ENCODE assay signal across 17 cellular contexts in the genomic region with DNA sequence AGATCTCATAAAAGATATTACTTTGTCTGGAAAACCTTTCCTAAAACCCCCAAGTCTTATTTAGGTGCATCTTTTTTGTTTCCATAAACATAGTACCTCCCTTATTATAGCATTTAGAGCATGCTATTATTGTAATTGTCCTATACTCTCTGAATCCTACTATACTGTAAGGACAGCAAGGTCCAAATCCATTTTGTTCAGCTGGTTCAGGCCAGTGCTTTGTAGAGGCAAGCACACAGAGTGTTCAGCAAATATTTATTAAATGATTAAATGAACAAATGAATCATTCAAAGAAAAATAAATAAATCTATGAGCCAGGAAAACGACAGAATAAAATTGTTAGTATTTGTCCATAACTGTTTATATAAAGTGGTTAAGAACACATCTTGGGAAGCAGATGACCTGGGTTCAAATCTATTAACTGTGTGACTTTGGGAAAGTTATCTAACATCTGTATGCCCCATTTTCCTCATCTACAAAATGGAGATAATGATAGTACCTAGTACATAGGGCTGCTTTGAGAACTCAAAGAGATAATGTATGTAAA.
DNase-seq lines count a peak whose midpoint lies in the region; ATAC-seq, FAIRE-seq and TF ChIP-seq lines count a peak whose summit lies in the region.
"Had no signal": no experiment of that assay in that cellular context is flagged by ENCODE, and none has a peak within 500 bp of the region (broad histone marks: within the 10 kb centered on the region; RNA-seq: fewer than 3 reads in every experiment).

No MANE protein-coding gene starts in this region.

- H3K4me3 ChIP-seq in choroid plexus epithelial cell (ENCODE audit: low read depth, low read length) (no peak overlapping the region), pancreas (no peak overlapping the region)

- no peaks in the 10 kb centered on the region for H3K27me3 ChIP-seq in pancreas

- no peak overlapping the region for H3K27ac ChIP-seq in pancreas

- no peaks in the 10 kb centered on the region for H3K36me3 ChIP-seq in pancreas

- 10 to 12% methylated on average over 1 of the region's 1 CpG for WGBS in pancreas, 2 donors

- intact Hi-C loops in pancreas (cut with DNase I), result no loop called here

- TF ChIP-seq CTCF in choroid plexus epithelial cell (conservative IDR thresholded peaks at IDR 0.05; ENCODE audit: low read depth, low read length) (no peak), pancreas (IDR thresholded peaks at IDR 0.05) (no peak)

- H3K4me1 ChIP-seq in pancreas, result peaks cover 0 to 5% (median 0%) of the 10 kb centered on the region in 3 donors

- DNase-seq in EH (ENCODE audit: low read depth) (peak; percentile 57), NCI-H748 (lab: John Stamatoyannopoulos, UW; ENCODE audit: unreplicated experiment) (peak; percentile 58), choroid plexus epithelial cell (ENCODE audit: low read depth) (peak; percentile 12), pancreas (no peak), kidney glomerular epithelial cell (lab: John Stamatoyannopoulos, UW) (no peak), NCI-H1694 (lab: John Stamatoyannopoulos, UW) (no peak)
- no peak for DNase-seq in activated T-cell treated with anti-CD3 and anti-CD28 coated beads, Interleukin-2, amount 50 U/mL, for 1 hour
- DNase-seq: ACHN; Calu3; CD4-positive, CD25-positive, alpha-beta regulatory T cell; DND-41; H9; NCI-H1092; NCI-H1694 treated with DMSO at 0.1 percent for 48 hours; NCI-H446 treated with DMSO at 0.1 percent for 48 hours; SHP77 treated with DMSO at 0.1 percent for 48 hours had no signal

- peak in 3 of 4 donors; percentile 44 to 72 (median 45) for ATAC-seq in pancreas
- ATAC-seq in GM18861 (IDR thresholded peaks at IDR 0.05; ENCODE audit: unreplicated experiment), result no peak

- no peak for FAIRE-seq in pancreas (lab: Jason Lieb, UNC)

- peaks cover 0 to 4% (median 0%) of the 10 kb centered on the region in 4 donors for H3K9me3 ChIP-seq in pancreas

Comparison
In these comparisons a context has a peak if more than half of its experiments do, and no peak if none do; other contexts are left out.
1. DNase-seq: peak in EH (single experiment), NCI-H748 (single experiment) and choroid plexus epithelial cell (single experiment); none in pancreas (0 of 6), kidney glomerular epithelial cell (single experiment), NCI-H1694 (single experiment) and activated T-cell treated with anti-CD3 and anti-CD28 coated beads, Interleukin-2, amount 50 U/mL, for 1 hour (single experiment).